Comparison of ENCODE assay signal across 26 cellular contexts in genomic region chr9:89249001-89249400, GRCh38.
"Had no signal": no experiment of that assay in that cellular context is flagged by ENCODE, and none has a peak within 500 bp of the region (broad histone marks: within the 10 kb centered on the region; RNA-seq: fewer than 3 reads in every experiment).

No MANE protein-coding gene starts in this region.

- H3K36me3 ChIP-seq: left lung, lower lobe of right lung, neutrophil, right lobe of liver, upper lobe of right lung had no signal

- FAIRE-seq: keratinocyte, urothelium cell line had no signal

- DNase-seq: hippocampal formation; kidney glomerular epithelial cell; left cardiac atrium; left lung; lower lobe of right lung; mammary epithelial cell; mesenchymal stem cell; naive thymus-derived CD8-positive, alpha-beta T cell; occipital lobe; psoas muscle; right lobe of liver; stimulated activated CD4-positive, alpha-beta T cell treated with anti-CD3 and anti-CD28 coated beads, Interleukin-1b, Interleukin-23, amount 100 ng/mL, for 48 hours; stimulated activated CD4-positive, alpha-beta T cell treated with anti-CD3 and anti-CD28 coated beads, Interleukin-2, amount 100 ng/mL, for 48 hours; stimulated activated CD4-positive, alpha-beta T cell treated with anti-CD3 and anti-CD28 coated beads, Interleukin-4, amount 100 ng/mL, for 4 hours; stimulated activated CD8-positive, alpha-beta memory T cell treated with anti-CD3 and anti-CD28 coated beads, Interleukin-4, amount 100 ng/mL, for 48 hours; stimulated activated naive CD4-positive, alpha-beta T cell treated with Interleukin-2 at 50 U/mL for 16 hours; stimulated activated naive CD8-positive, alpha-beta T cell treated with anti-CD3 and anti-CD28 coated beads, Interleukin-15, amount 100 ng/mL, for 72 hours; substantia nigra; trophoblast cell; upper lobe of right lung had no signal

- H3K27ac ChIP-seq: left lung, lower lobe of right lung, parathyroid adenoma, psoas muscle, right lobe of liver, upper lobe of right lung had no signal

- ATAC-seq: left cardiac atrium; left lung; lower lobe of right lung; naive thymus-derived CD8-positive, alpha-beta T cell; psoas muscle; right lobe of liver; stimulated activated memory B cell treated with anti-CD40 and anti-IgM and Interleukin-4, amounts not matched to agents 10 μg/mL and 1 μg/mL and 100 μg/mL, for 72 hours; stimulated activated naive CD8-positive, alpha-beta T cell treated with anti-CD3 and anti-CD28 coated beads, Interleukin-15, amount 100 ng/mL, for 72 hours; upper lobe of right lung had no signal

- H3K4me2 ChIP-seq: smooth muscle cell had no signal

- H2AFZ ChIP-seq: parathyroid adenoma had no signal

- H3K79me2 ChIP-seq: parathyroid adenoma had no signal

- H3K9ac ChIP-seq: parathyroid adenoma had no signal

- H3K9me3 ChIP-seq: left lung, lower lobe of right lung, neutrophil, right lobe of liver, upper lobe of right lung had no signal

- H3K27me3 ChIP-seq: left lung, neutrophil, right lobe of liver, upper lobe of right lung had no signal

- H3K4me3 ChIP-seq: left lung, lower lobe of right lung, psoas muscle, right lobe of liver, smooth muscle cell, upper lobe of right lung had no signal

- H3K4me1 ChIP-seq: left lung, parathyroid adenoma, psoas muscle, right lobe of liver, upper lobe of right lung had no signal
